10 cellular contexts compared by ENCODE assay signal in the genomic region with DNA sequence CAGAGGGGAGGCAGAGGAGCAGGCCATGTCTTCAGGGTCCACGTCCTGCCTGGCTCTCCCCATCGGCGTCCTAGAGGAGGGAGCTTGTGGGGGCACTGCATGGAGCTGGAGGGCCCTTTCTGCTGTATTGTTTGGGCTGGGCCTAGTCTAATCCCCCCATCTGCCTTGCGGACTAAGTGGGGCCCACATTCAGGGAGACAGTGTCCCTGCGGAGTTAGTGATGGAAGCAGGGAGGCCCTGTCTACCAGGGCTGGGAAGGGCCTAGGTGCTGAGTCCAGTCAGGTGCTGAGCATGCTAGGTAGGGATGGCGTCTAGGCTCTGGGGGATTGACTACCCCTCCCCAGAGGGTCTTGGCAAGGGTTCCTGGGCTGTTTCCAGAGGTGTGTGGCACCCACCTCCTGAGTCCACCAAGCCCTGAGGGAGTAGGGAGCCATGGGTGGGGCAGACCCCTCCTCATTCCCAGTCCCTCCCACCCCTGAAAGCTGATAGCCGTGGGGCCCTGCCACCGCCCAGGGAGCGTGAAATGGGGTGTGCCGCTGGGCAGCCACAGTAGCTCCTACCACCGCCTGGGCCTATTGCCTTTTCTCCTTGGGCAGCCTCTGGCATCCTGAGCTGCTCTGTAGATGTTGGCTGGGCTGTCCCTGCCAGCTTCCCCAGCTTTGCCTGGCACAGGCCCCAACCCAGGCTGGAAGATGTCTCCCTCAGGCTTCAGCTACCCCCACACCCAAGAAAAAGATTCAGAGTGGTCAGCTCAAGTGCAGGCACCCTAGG. TPM values are rescaled to one million over a fixed set of nuclear protein-coding genes. Genes with fewer than 3 reads are reported as not detected.
DNase-seq lines count a peak whose midpoint lies in the region; ATAC-seq and TF ChIP-seq lines count a peak whose summit lies in the region.
"Had no signal": no experiment of that assay in that cellular context is flagged by ENCODE, and none has a peak within 500 bp of the region (broad histone marks: within the 10 kb centered on the region; RNA-seq: fewer than 3 reads in every experiment).

No MANE protein-coding gene starts in this region.

- peaks cover 14% of the 10 kb centered on the region for H3K4me1 Mint-ChIP-seq in Caco-2 (ENCODE audit: low read depth, unreplicated experiment)

- no peaks in the 10 kb centered on the region for H3K27me3 Mint-ChIP-seq in Caco-2 (ENCODE audit: insufficient read depth, unreplicated experiment)

- DNase-seq in Caco-2 (peak in 1 of 2 experiments; percentile 46), Panc1 (ENCODE audit: low read depth, low spot score) (no peak), epithelial cell of proximal tubule (ENCODE audit: low read depth) (no peak), NCI-H2107 treated with DMSO at 0.1 percent for 48 hours (lab: John Stamatoyannopoulos, UW; ENCODE audit: unreplicated experiment) (no peak), GF-D8 (lab: John Stamatoyannopoulos, UW) (no peak)
- DNase-seq: cerebellar nuclear complex had no signal

- H3K27me3 ChIP-seq in Caco-2 (replicated peaks; ENCODE audit: control insufficient read depth, insufficient read depth, low read length) (no peaks in the 10 kb centered on the region), Panc1 (ENCODE audit: control insufficient read depth, insufficient read depth, low read length) (no peaks in the 10 kb centered on the region), rectal smooth muscle tissue (ENCODE audit: control insufficient read depth, insufficient read depth, low read length) (no peaks in the 10 kb centered on the region)

- POLR2A ChIA-PET in Caco-2 (lab: Charles Lee) (interaction anchor here (0.9 to 1.7 kb wide), 3 partner anchors 19 to 113 kb away, joined by 3 to 8 read pairs (median 8); a partner anchor contains a TSS), Panc1 (lab: Charles Lee) (interaction anchor here (0.6 to 2.3 kb wide), 5 partner anchors 13 to 102 kb away, joined by 3 to 32 read pairs (median 9); no protein-coding TSS in a partner anchor)

- H3K27ac ChIP-seq in Panc1 (ENCODE audit: low read length) (peak overlapping the region; percentile 94), rectal smooth muscle tissue (ENCODE audit: low read depth, low read length) (peak overlapping the region; percentile 98)

- CTCF ChIA-PET in Caco-2 (lab: Charles Lee) (interaction anchor here (0.7 to 17.9 kb wide), 7 partner anchors 10 to 238 kb away, joined by 3 to 775 read pairs (median 14); a partner anchor contains a TSS), Panc1 (lab: Charles Lee) (interaction anchor here (0.7 to 7.9 kb wide), 6 partner anchors 9 to 275 kb away, joined by 3 to 207 read pairs (median 6); no protein-coding TSS in a partner anchor)

- H3K4me1 ChIP-seq in Caco-2 (peaks cover 45% of the 10 kb centered on the region), Panc1 (ENCODE audit: control insufficient read depth, insufficient read depth, low read length) (peaks cover 63% of the 10 kb centered on the region), rectal smooth muscle tissue (ENCODE audit: control insufficient read depth, insufficient read depth, low read length) (peaks cover 37% of the 10 kb centered on the region)

- H3K4me3 ChIP-seq in Caco-2 (ENCODE audit: low read depth, low read length) (0 out of 2 replicates have a peak overlapping the region, but pooled peaks have one; percentile 5), Panc1 (ENCODE audit: low read depth in 2 of 2, low read length in 2 of 2) (no peak overlapping the region), epithelial cell of proximal tubule (ENCODE audit: low read depth, low read length) (peak overlapping the region; percentile 14), rectal smooth muscle tissue (ENCODE audit: low read length) (peak overlapping the region; percentile 29)

- H3K36me3 ChIP-seq in Caco-2 (ENCODE audit: control insufficient read depth, insufficient read depth, low read length) (no peaks in the 10 kb centered on the region), Panc1 (ENCODE audit: control insufficient read depth, insufficient read depth, low read length) (no peaks in the 10 kb centered on the region), rectal smooth muscle tissue (ENCODE audit: control insufficient read depth, insufficient read depth, low read length) (peaks cover 5% of the 10 kb centered on the region)

- H3K9me3 ChIP-seq in Caco-2 (no peaks in the 10 kb centered on the region), Panc1 (ENCODE audit: control insufficient read depth, insufficient read depth, low read depth, low read length) (no peaks in the 10 kb centered on the region)

- H3K36me3 Mint-ChIP-seq in Caco-2 (ENCODE audit: insufficient read depth, unreplicated experiment), result peaks cover 16% of the 10 kb centered on the region

- in situ Hi-C loops in Panc1 (cut with HindIII; ENCODE audit: low pct_unique_long_range_greater_than_20kb, low sequenced_read_pairs), result no loop called here

- no peaks in the 10 kb centered on the region for H3K9me3 Mint-ChIP-seq in Caco-2 (ENCODE audit: unreplicated experiment)
- H3K9me3 Mint-ChIP-seq: neural crest cell had no signal

- TF ChIP-seq CTCF in Caco-2 (IDR thresholded peaks at IDR 0.05; ENCODE audit: insufficient read depth in 1 of 2, low read depth in 1 of 2, low read length in 1 of 2, severe bottlenecking in 1 of 2, unreplicated experiment in 1 of 2) (no peak), Panc1 (IDR thresholded peaks at IDR 0.05) (no peak), epithelial cell of proximal tubule (conservative IDR thresholded peaks at IDR 0.05; ENCODE audit: low read depth, low read length) (no peak)

- intact Hi-C loops in Caco-2 (cut with micrococcal nuclease; ENCODE audit: unreplicated experiment), result no loop called here
- intact Hi-C loops in Panc1 (cut with micrococcal nuclease; ENCODE audit: unreplicated experiment), result no loop called here

- H3K27ac Mint-ChIP-seq in Caco-2 (ENCODE audit: unreplicated experiment), result peak overlapping the region; percentile 81

- H3K9ac ChIP-seq in rectal smooth muscle tissue (ENCODE audit: low read length), result peak overlapping the region; percentile 19

- BruUV-seq in Caco-2 (replicated peaks; lab: Mats Ljungman, UMichigan) (no TSS peak), Panc1 (replicated peaks; lab: Mats Ljungman, UMichigan) (no TSS peak)

- no peak for ATAC-seq in Panc1
- ATAC-seq in GM21447 (IDR thresholded peaks at IDR 0.05; ENCODE audit: unreplicated experiment), result no peak
- ATAC-seq in HG03571 (IDR thresholded peaks at IDR 0.05; ENCODE audit: unreplicated experiment), result no peak

- peak overlapping the region; percentile 83 for H3K4me3 Mint-ChIP-seq in Caco-2 (ENCODE audit: unreplicated experiment)

RNA-seq across cellular contexts. Expression of a gene that starts 1.9 kb away (rescaled TPM):
- total RNA-seq in Caco-2 (2022) (29.8 and 30.8 TPM in 2 replicates), Panc1 (2021; ENCODE audit: unreplicated experiment) (78.7 TPM), epithelial cell of proximal tubule (68.1 and 174 TPM in 2 replicates)
- polyA plus RNA-seq in Panc1 (2012; ENCODE audit: insufficient read length), result 119 TPM

RNA-seq across cellular contexts. Expression of a gene that starts 18.2 kb away (rescaled TPM):
- 4.5 and 5.8 TPM in 2 replicates for total RNA-seq in Caco-2 (2022)
- total RNA-seq in Panc1 (2021; ENCODE audit: unreplicated experiment), result 9.3 TPM
- polyA plus RNA-seq in Panc1 (2012; ENCODE audit: insufficient read length), result 9.0 TPM
- total RNA-seq in epithelial cell of proximal tubule, result 23.8 and 44.6 TPM in 2 replicates

RNA-seq across cellular contexts. Expression of a gene that starts 36.6 kb away (rescaled TPM):
- total RNA-seq in Caco-2 (2022) (55.1 and 63.5 TPM in 2 replicates), Panc1 (2021; ENCODE audit: unreplicated experiment) (33.1 TPM), epithelial cell of proximal tubule (13.9 and 20.9 TPM in 2 replicates)
- polyA plus RNA-seq in Panc1 (2012; ENCODE audit: insufficient read length), result 24.4 TPM

RNA-seq across cellular contexts. Expression of a gene that starts 46.5 kb away (rescaled TPM):
- total RNA-seq in Caco-2 (2022) (384 and 389 TPM in 2 replicates), Panc1 (2021; ENCODE audit: unreplicated experiment) (361 TPM), epithelial cell of proximal tubule (359 and 365 TPM in 2 replicates)
- polyA plus RNA-seq in Panc1 (2012; ENCODE audit: insufficient read length), result 412 TPM

RNA-seq across cellular contexts. Expression of a gene that starts 48.7 kb away (rescaled TPM):
- total RNA-seq in Caco-2 (2022) (0.26 TPM in 1 of 2 replicates, not detected in the other), Panc1 (2021; ENCODE audit: unreplicated experiment) (0.33 TPM), epithelial cell of proximal tubule (0.14 and 0.17 TPM in 2 replicates)
- 0.68 TPM for polyA plus RNA-seq in Panc1 (2012; ENCODE audit: insufficient read length)

Comparison
In these comparisons a context has a peak if more than half of its experiments do, and no peak if none do; other contexts are left out.
1. H3K4me3 ChIP-seq: peak in Caco-2 (single experiment), epithelial cell of proximal tubule (single experiment) and rectal smooth muscle tissue (single experiment); none in Panc1 (0 of 2).